ENCODE assay signal across 1 cellular context in genomic region chr12:58633479-58633878, GRCh38.
TF ChIP-seq lines count a peak whose summit lies in the region.

No MANE protein-coding gene starts in this region.

TF ChIP-seq in endothelial cell of umbilical vein, 7 proteins besides CTCF, POLR2A, EP300 and RAD21 (continued from another document):
- TF ChIP-seq, protein P1, sequence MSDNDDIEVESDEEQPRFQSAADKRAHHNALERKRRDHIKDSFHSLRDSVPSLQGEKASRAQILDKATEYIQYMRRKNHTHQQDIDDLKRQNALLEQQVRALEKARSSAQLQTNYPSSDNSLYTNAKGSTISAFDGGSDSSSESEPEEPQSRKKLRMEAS (IDR thresholded peaks at IDR 0.05; ENCODE audit: insufficient read depth, insufficient read length), result no peak
